1 cellular context compared by ENCODE assay signal in genomic region chr1:1630965-1631792, GRCh38.
TF ChIP-seq lines count a peak whose summit lies in the region.

No MANE protein-coding gene starts in this region.

TF ChIP-seq in liver, 16 proteins besides CTCF, POLR2A, EP300 and RAD21 (continued from another document):
- TF ChIP-seq REST (IDR thresholded peaks at IDR 0.05): no peak
- no peak for TF ChIP-seq EGR1 (IDR thresholded peaks at IDR 0.05; ENCODE audit: low read depth in 2 of 2)
- TF ChIP-seq HNF4G (IDR thresholded peaks at IDR 0.05): no peak
